ENCODE assay signal across 9 cellular contexts in genomic region chrX:9352243-9352642, GRCh38.
DNase-seq lines count a peak whose midpoint lies in the region; ATAC-seq and TF ChIP-seq lines count a peak whose summit lies in the region.
"Had no signal": no experiment of that assay in that cellular context is flagged by ENCODE, and none has a peak within 500 bp of the region (broad histone marks: within the 10 kb centered on the region; RNA-seq: fewer than 3 reads in every experiment).

No MANE protein-coding gene starts in this region.

- H3K4me1 Mint-ChIP-seq in activated CD8-positive, alpha-beta T cell treated with anti-CD3 and anti-CD28 coated beads, Interleukin-2, amount 10 ng/mL, durations not matched to agents 7 days and 5 days (ENCODE audit: low read depth) = peaks cover 49% of the 10 kb centered on the region

- H3K4me1 ChIP-seq in ACC112 (ENCODE audit: control insufficient read depth, insufficient read depth, low read length, unreplicated experiment) (peaks cover 30% of the 10 kb centered on the region), left ventricle myocardium inferior (no peaks in the 10 kb centered on the region)

- H3K36me3 Mint-ChIP-seq in activated CD8-positive, alpha-beta T cell treated with anti-CD3 and anti-CD28 coated beads, Interleukin-2, amount 10 ng/mL, durations not matched to agents 7 days and 5 days (ENCODE audit: low read depth) = peaks cover 9% of the 10 kb centered on the region

- no peaks in the 10 kb centered on the region for H3K9me3 Mint-ChIP-seq in activated CD8-positive, alpha-beta T cell treated with anti-CD3 and anti-CD28 coated beads, Interleukin-2, amount 10 ng/mL, durations not matched to agents 7 days and 5 days (ENCODE audit: insufficient read depth)

- no peak for TF ChIP-seq CTCF in left ventricle myocardium inferior (IDR thresholded peaks at IDR 0.05; ENCODE audit: borderline replicate concordance)

- intact Hi-C loops in left ventricle myocardium inferior (cut with micrococcal nuclease) = no loop called here

- ATAC-seq in GM19043 (IDR thresholded peaks at IDR 0.05; ENCODE audit: low read depth, unreplicated experiment) = peak; percentile 57
- peak; percentile 62 for ATAC-seq in HG03135 (IDR thresholded peaks at IDR 0.05; ENCODE audit: unreplicated experiment)
- peak; percentile 41 for ATAC-seq in activated CD8-positive, alpha-beta T cell treated with anti-CD3 and anti-CD28 coated beads, Interleukin-2, amount 10 ng/mL, durations not matched to agents 7 days and 5 days

- peak overlapping the region; percentile 80 for H2AFZ ChIP-seq in ACC112 (ENCODE audit: low read length, unreplicated experiment)

- H3K27ac ChIP-seq in ACC112 (ENCODE audit: low read depth, low read length) (peak overlapping the region; percentile 81), left ventricle myocardium inferior (replicated peaks) (no peak overlapping the region)

- H3K27ac Mint-ChIP-seq in activated CD8-positive, alpha-beta T cell treated with anti-CD3 and anti-CD28 coated beads, Interleukin-2, amount 10 ng/mL, durations not matched to agents 7 days and 5 days = peak overlapping the region; percentile 93

- peak overlapping the region; percentile 69 for H3K4me3 ChIP-seq in ACC112 (ENCODE audit: low read depth, low read length)
- H3K4me3 ChIP-seq in left ventricle myocardium inferior = no peak overlapping the region
- H3K4me3 ChIP-seq: lung had no signal

- no peaks in the 10 kb centered on the region for H3K79me2 ChIP-seq in ACC112 (ENCODE audit: control insufficient read depth, insufficient read depth, low read length, unreplicated experiment)

- H3K27me3 ChIP-seq in ACC112 (ENCODE audit: insufficient read depth, low read length) (no peaks in the 10 kb centered on the region), left ventricle myocardium inferior (ENCODE audit: low read depth) (no peaks in the 10 kb centered on the region)

- POLR2A ChIA-PET in activated CD8-positive, alpha-beta T cell treated with anti-CD3 and anti-CD28 coated beads, Interleukin-2, amount 10 ng/mL, durations not matched to agents 7 days and 5 days (lab: Charles Lee) = interaction anchor here (1.1 kb wide), 1 partner anchor 10 kb away, joined by 5 read pairs; no protein-coding TSS in a partner anchor

- H3K27me3 Mint-ChIP-seq in activated CD8-positive, alpha-beta T cell treated with anti-CD3 and anti-CD28 coated beads, Interleukin-2, amount 10 ng/mL, durations not matched to agents 7 days and 5 days (ENCODE audit: low read depth) = no peaks in the 10 kb centered on the region

- peak overlapping the region; percentile 65 for H3K4me3 Mint-ChIP-seq in activated CD8-positive, alpha-beta T cell treated with anti-CD3 and anti-CD28 coated beads, Interleukin-2, amount 10 ng/mL, durations not matched to agents 7 days and 5 days

- no peaks in the 10 kb centered on the region for H3K9me3 ChIP-seq in left ventricle myocardium inferior (replicated peaks)

- H3K36me3 ChIP-seq in ACC112 (ENCODE audit: insufficient read depth, low read length) (no peaks in the 10 kb centered on the region), left ventricle myocardium inferior (no peaks in the 10 kb centered on the region)

- CTCF ChIA-PET in activated CD8-positive, alpha-beta T cell treated with anti-CD3 and anti-CD28 coated beads, Interleukin-2, amount 10 ng/mL, durations not matched to agents 7 days and 5 days (lab: Charles Lee) = interaction anchor here (1.0 to 2.7 kb wide), 5 partner anchors 11 to 533 kb away, joined by 3 to 8 read pairs (median 3); no protein-coding TSS in a partner anchor

- DNase-seq in activated CD8-positive, alpha-beta T cell treated with anti-CD3 and anti-CD28 coated beads, Interleukin-2, amount 10 ng/mL, durations not matched to agents 7 days and 5 days = no peak
- DNase-seq in left ventricle myocardium inferior (no peak), NCI-H748 (lab: John Stamatoyannopoulos, UW; ENCODE audit: unreplicated experiment) (no peak), dermis blood vessel endothelial cell (no peak), activated gamma-delta T cell treated with Interleukin-2 at 50 U/mL for 16 hours (no peak)
